Comparison of ENCODE assay signal across 8 cellular contexts in the genomic region with DNA sequence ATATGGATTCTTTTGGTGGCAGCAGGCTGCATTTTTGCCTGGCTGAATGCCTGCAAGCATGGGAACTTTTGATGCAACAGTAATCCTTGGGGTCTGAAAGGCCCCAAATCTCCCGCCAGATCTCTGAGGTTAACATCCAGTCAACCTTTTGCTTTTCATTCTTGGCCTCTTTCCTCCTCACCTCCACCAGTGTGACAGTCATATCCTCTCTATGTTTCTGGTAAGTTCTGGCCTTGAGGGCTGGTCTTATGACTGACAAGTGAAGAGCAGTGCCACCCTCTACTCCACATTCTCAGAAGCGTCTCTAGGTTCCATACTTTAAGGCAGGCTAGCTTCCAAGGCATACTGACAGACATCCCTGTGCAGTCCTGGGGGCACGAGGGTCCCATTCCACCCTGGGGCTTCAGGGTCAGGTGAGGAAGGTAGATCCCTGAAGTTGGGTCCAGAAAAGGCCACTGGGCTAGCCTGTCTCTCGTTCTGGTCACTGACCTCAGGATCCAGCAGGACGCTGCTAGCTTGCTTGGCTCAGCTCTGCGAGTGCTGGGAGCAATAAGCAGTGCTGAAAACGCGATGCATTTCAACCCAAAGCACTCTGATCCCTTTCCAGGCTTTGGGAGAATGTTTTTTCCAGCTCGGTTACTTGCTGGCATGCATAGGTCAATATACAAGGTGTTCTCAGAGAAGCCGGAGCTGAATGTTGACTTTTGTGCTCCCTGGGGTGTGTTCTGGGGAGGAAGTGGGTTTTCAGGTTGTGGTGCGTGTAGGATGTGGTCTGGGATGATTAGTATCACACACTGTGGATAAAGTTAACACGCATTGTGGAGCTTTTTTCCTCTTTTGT.
DNase-seq lines count a peak whose midpoint lies in the region; ATAC-seq and TF ChIP-seq lines count a peak whose summit lies in the region.

No MANE protein-coding gene starts in this region.

- H3K9me3 Mint-ChIP-seq in osteocyte (ENCODE audit: unreplicated experiment), result no peaks in the 10 kb centered on the region

- H3K27me3 Mint-ChIP-seq in osteocyte (ENCODE audit: unreplicated experiment), result no peaks in the 10 kb centered on the region

- ATAC-seq in body of pancreas (peak; percentile 45), GM21528 (IDR thresholded peaks at IDR 0.05; ENCODE audit: low FRiP score, unreplicated experiment) (no peak), HG02798 (IDR thresholded peaks at IDR 0.05; ENCODE audit: poor library complexity, unreplicated experiment) (no peak)

- no peaks in the 10 kb centered on the region for H3K36me3 Mint-ChIP-seq in osteocyte (ENCODE audit: unreplicated experiment)

- intact Hi-C loops in body of pancreas (cut with DNase I), result no loop called here

- H3K27ac Mint-ChIP-seq in osteocyte (ENCODE audit: unreplicated experiment), result peak overlapping the region; percentile 63

- H3K27me3 ChIP-seq in HAP-1 (ENCODE audit: low read depth) (no peaks in the 10 kb centered on the region), body of pancreas (no peaks in the 10 kb centered on the region)

- H3K4me3 ChIP-seq in HAP-1 (no peak overlapping the region), body of pancreas (no peak overlapping the region)

- peaks cover 28% of the 10 kb centered on the region for H3K4me1 Mint-ChIP-seq in osteocyte (ENCODE audit: unreplicated experiment)

- TF ChIP-seq POLR2A in body of pancreas (IDR thresholded peaks at IDR 0.05), result no peak

- H3K4me1 ChIP-seq in HAP-1, result peaks cover 20% of the 10 kb centered on the region
- H3K4me1 ChIP-seq in body of pancreas, result peaks cover 31% of the 10 kb centered on the region

- H3K9me3 ChIP-seq in HAP-1 (no peaks in the 10 kb centered on the region), body of pancreas (no peaks in the 10 kb centered on the region)

- H3K27ac ChIP-seq in 22Rv1 (peak overlapping the region; percentile 99), body of pancreas (peak overlapping the region; percentile 15 to 67 (median 46))

- TF ChIP-seq CTCF in 22Rv1 (IDR thresholded peaks at IDR 0.05), result no peak
- no peak for TF ChIP-seq CTCF in body of pancreas (IDR thresholded peaks at IDR 0.05)
- no peak for TF ChIP-seq CTCF in osteocyte (IDR thresholded peaks at IDR 0.05)

- DNase-seq in HAP-1 (ENCODE audit: low spot score in 2 of 2), result peak; percentile 54 to 82
- DNase-seq in T-helper 22 cell (ENCODE audit: low read depth), result peak; percentile 45
- DNase-seq in body of pancreas, result peak in 3 of 4 donors; percentile 25 to 54 (median 38)
- no peak for DNase-seq in osteocyte (ENCODE audit: extremely low spot score, unreplicated experiment)
- no peak for DNase-seq in NCI-H1105 treated with DMSO at 0.1 percent for 48 hours (lab: John Stamatoyannopoulos, UW)

- 44 to 60% methylated on average over 10 to 12 of the region's 12 CpGs for WGBS in body of pancreas, 2 donors

- no peaks in the 10 kb centered on the region for H3K36me3 ChIP-seq in HAP-1 (replicated peaks)
- H3K36me3 ChIP-seq in body of pancreas (replicated peaks in 1 of 2; ENCODE audit: insufficient read depth in 1 of 2, low read depth in 2 of 2), result no peaks in the 10 kb centered on the region

- in situ Hi-C loops in HAP-1 (cut with MboI; ENCODE audit: low sequenced_read_pairs), result no loop called here

- no peak overlapping the region for H3K4me3 Mint-ChIP-seq in osteocyte (ENCODE audit: unreplicated experiment)

Comparison
In these comparisons a context has a peak if more than half of its experiments do, and no peak if none do; other contexts are left out.
1. DNase-seq: peak in HAP-1 (2 of 2), T-helper 22 cell (single experiment) and body of pancreas (3 of 4); none in osteocyte (single experiment) and NCI-H1105 treated with DMSO at 0.1 percent for 48 hours (single experiment).